In genomic region chr2:235116885-235117492, GRCh38 we compare ENCODE assay signal across 8 cellular contexts.
DNase-seq lines count a peak whose midpoint lies in the region; ATAC-seq and TF ChIP-seq lines count a peak whose summit lies in the region.

No MANE protein-coding gene starts in this region.

- no peak overlapping the region for H3K27ac ChIP-seq in GM23338 (ENCODE audit: low read depth)

- H3K27ac Mint-ChIP-seq in GM23338 (no peak overlapping the region), neural crest cell (ENCODE audit: unreplicated experiment) (no peak overlapping the region)
- H3K27ac Mint-ChIP-seq in effector memory CD8-positive, alpha-beta T cell = no peak overlapping the region

- H3K4me3 ChIP-seq in GM23338 = no peak overlapping the region

- H3K27me3 Mint-ChIP-seq in GM23338 (ENCODE audit: insufficient read depth, low read depth, poor library complexity) (peaks cover 12% of the 10 kb centered on the region), neural crest cell (ENCODE audit: low read depth) (no peaks in the 10 kb centered on the region)
- peaks cover 22 to 58% of the 10 kb centered on the region in 2 donors for H3K27me3 Mint-ChIP-seq in effector memory CD8-positive, alpha-beta T cell

- no peaks in the 10 kb centered on the region for H3K36me3 ChIP-seq in GM23338 (ENCODE audit: insufficient read depth)

- no peaks in the 10 kb centered on the region for H3K79me2 ChIP-seq in GM23338 (replicated peaks; ENCODE audit: insufficient read depth)

- peaks cover 16% of the 10 kb centered on the region for H3K27me3 ChIP-seq in GM23338 (ENCODE audit: insufficient read depth)

- H3F3A ChIP-seq in GM23338 (replicated peaks; ENCODE audit: low read depth) = no peaks in the 10 kb centered on the region

- DNase-seq in AG08395 (ENCODE audit: low spot score) (peak; percentile 54), GM23338 (ENCODE audit: low spot score) (peak; percentile 77), NCI-H748 treated with DMSO at 0.1 percent for 48 hours (lab: John Stamatoyannopoulos, UW) (peak; percentile 73), dermis microvascular lymphatic vessel endothelial cell (ENCODE audit: low read depth in 2 of 2) (peak; percentile 25 to 46), neural crest cell (ENCODE audit: low read depth, low spot score) (no peak), T-helper 1 cell (no peak)
- DNase-seq in effector memory CD8-positive, alpha-beta T cell = no peak
- no peak for DNase-seq in stimulated activated CD4-positive, alpha-beta T cell treated with anti-CD3 and anti-CD28 coated beads, Interleukin-2, amount 100 ng/mL, for 48 hours

- H3K4me2 ChIP-seq in GM23338 = no peak overlapping the region

- H3K9me3 Mint-ChIP-seq in GM23338 (no peaks in the 10 kb centered on the region), neural crest cell (no peaks in the 10 kb centered on the region)
- H3K9me3 Mint-ChIP-seq in effector memory CD8-positive, alpha-beta T cell = peaks cover 0 to 4% of the 10 kb centered on the region in 2 donors

- H4K20me1 ChIP-seq in GM23338 (replicated peaks; ENCODE audit: insufficient read depth) = no peaks in the 10 kb centered on the region

- TF ChIP-seq CTCF in GM23338 (conservative IDR thresholded peaks at IDR 0.05; ENCODE audit: low read depth in 2 of 2) (peak; percentile 56 to 86), neural crest cell (conservative IDR thresholded peaks at IDR 0.05) (peak; percentile 92)

- H2AFZ ChIP-seq in GM23338 = no peak overlapping the region

- no peaks in the 10 kb centered on the region for H3K9me2 ChIP-seq in GM23338 (ENCODE audit: insufficient read depth)

- 0 out of 2 replicates have a peak, but pooled peaks cover 4% of the 10 kb centered on the region for H3K4me1 ChIP-seq in GM23338 (ENCODE audit: insufficient read depth)

- ATAC-seq in GM23338 = no peak
- ATAC-seq in effector memory CD8-positive, alpha-beta T cell (replicated peaks) = no peak

- H3K36me3 Mint-ChIP-seq in GM23338 (ENCODE audit: low read depth) = no peaks in the 10 kb centered on the region
- no peaks in the 10 kb centered on the region for H3K36me3 Mint-ChIP-seq in neural crest cell (ENCODE audit: low read depth)
- H3K36me3 Mint-ChIP-seq in effector memory CD8-positive, alpha-beta T cell (ENCODE audit: insufficient read depth) = no peaks in the 10 kb centered on the region

- H3K4me1 Mint-ChIP-seq in GM23338 = peaks cover 6% of the 10 kb centered on the region; the same call in 2 of the 3 replicates
- peaks cover 11% of the 10 kb centered on the region for H3K4me1 Mint-ChIP-seq in neural crest cell
- no peaks in the 10 kb centered on the region for H3K4me1 Mint-ChIP-seq in effector memory CD8-positive, alpha-beta T cell (ENCODE audit: low read depth in 2 of 2)

- H3K4me3 Mint-ChIP-seq in GM23338 = no peak overlapping the region
- no peak overlapping the region for H3K4me3 Mint-ChIP-seq in neural crest cell
- no peak overlapping the region for H3K4me3 Mint-ChIP-seq in effector memory CD8-positive, alpha-beta T cell

TF ChIP-seq in GM23338, 12 proteins besides CTCF, POLR2A, EP300 and RAD21 (continues in another document):
- TF ChIP-seq REST (IDR thresholded peaks at IDR 0.05; ENCODE audit: unreplicated experiment) (no peak), POLR2AphosphoS5 (IDR thresholded peaks at IDR 0.05; ENCODE audit: low read depth) (no peak), ZNF114 (CRISPR knock-in tag; IDR thresholded peaks at IDR 0.05) (no peak), CREB1 (CRISPR knock-in tag; IDR thresholded peaks at IDR 0.05; ENCODE audit: low read depth) (no peak), NANOG (IDR thresholded peaks at IDR 0.05; ENCODE audit: borderline replicate concordance) (no peak), EZH2phosphoT487 (IDR thresholded peaks at IDR 0.05; ENCODE audit: unreplicated experiment) (no peak), ETS1 (IDR thresholded peaks at IDR 0.05) (no peak)

Comparison
In these comparisons a context has a peak if more than half of its experiments do, and no peak if none do; other contexts are left out.
1. DNase-seq: peak in AG08395 (single experiment), GM23338 (single experiment), NCI-H748 treated with DMSO at 0.1 percent for 48 hours (single experiment) and dermis microvascular lymphatic vessel endothelial cell (2 of 2); none in neural crest cell (single experiment), T-helper 1 cell (0 of 5), effector memory CD8-positive, alpha-beta T cell (0 of 3) and stimulated activated CD4-positive, alpha-beta T cell treated with anti-CD3 and anti-CD28 coated beads, Interleukin-2, amount 100 ng/mL, for 48 hours (0 of 2).